12 cellular contexts compared by ENCODE assay signal in genomic region chr4:106583567-106583966, GRCh38.
DNase-seq lines count a peak whose midpoint lies in the region; ATAC-seq and TF ChIP-seq lines count a peak whose summit lies in the region.
"Had no signal": no experiment of that assay in that cellular context is flagged by ENCODE, and none has a peak within 500 bp of the region (broad histone marks: within the 10 kb centered on the region; RNA-seq: fewer than 3 reads in every experiment).

No MANE protein-coding gene starts in this region.

- 5% methylated on average over 2 of the region's 2 CpGs for WGBS in SK-N-SH (ENCODE audit: low lambda C conversion rate)
- WGBS in transverse colon (ENCODE audit: low coverage in 1 of 2), 2 donors = 42 to 45% methylated on average over 2 of the region's 2 CpGs
- WGBS in psoas muscle, 3 donors = 39 to 52% (median 52%) methylated on average over 2 of the region's 2 CpGs
- 74 to 76% methylated on average over 2 of the region's 2 CpGs for WGBS in thyroid gland, 2 donors

- peaks cover 44% of the 10 kb centered on the region for H3F3A ChIP-seq in SK-N-SH (replicated peaks; ENCODE audit: insufficient read depth)

- TF ChIP-seq RAD21 in SK-N-SH (IDR thresholded peaks at IDR 0.05; ENCODE audit: low read length) = no peak

- no peaks in the 10 kb centered on the region for H3K79me2 ChIP-seq in SK-N-SH (ENCODE audit: insufficient read depth)

- TF ChIP-seq EP300 in SK-N-SH (IDR thresholded peaks at IDR 0.05; ENCODE audit: borderline replicate concordance in 1 of 2, low read depth in 1 of 2, low read length in 1 of 2) (peak; percentile 43 to 93; a peak in 3 of 4 replicates), transverse colon (IDR thresholded peaks at IDR 0.05; ENCODE audit: low read depth) (no peak)

- no peak for TF ChIP-seq POLR2A in transverse colon (IDR thresholded peaks at IDR 0.05)
- TF ChIP-seq POLR2A in thyroid gland (IDR thresholded peaks at IDR 0.05) = no peak

- H3K27me3 ChIP-seq in SK-N-SH (ENCODE audit: insufficient read depth) = no peaks in the 10 kb centered on the region
- no peaks in the 10 kb centered on the region for H3K27me3 ChIP-seq in transverse colon
- no peaks in the 10 kb centered on the region for H3K27me3 ChIP-seq in psoas muscle (ENCODE audit: insufficient read depth in 3 of 3, low read length in 2 of 3)
- no peaks in the 10 kb centered on the region for H3K27me3 ChIP-seq in thyroid gland

- H3K36me3 ChIP-seq in SK-N-SH (replicated peaks in 1 of 2; ENCODE audit: control insufficient read depth in 1 of 2, insufficient read depth in 2 of 2, low read length in 1 of 2) (no peaks in the 10 kb centered on the region), transverse colon (no peaks in the 10 kb centered on the region), psoas muscle (ENCODE audit: insufficient read depth in 1 of 2, low read depth in 1 of 2) (no peaks in the 10 kb centered on the region), thyroid gland (no peaks in the 10 kb centered on the region)

- H2AFZ ChIP-seq in SK-N-SH (ENCODE audit: low read depth) = no peak overlapping the region

- no peaks in the 10 kb centered on the region for H4K20me1 ChIP-seq in SK-N-SH (ENCODE audit: insufficient read depth)

- in situ Hi-C loops in transverse colon (cut with MboI; ENCODE audit: low pct_ligation_motif_present in 1 of 4, low pct_unique_long_range_greater_than_20kb in 1 of 4, low sequenced_read_pairs in 3 of 4) = no loop called here

- peak overlapping the region; percentile 51; the same call in 1 of the 2 replicates for H3K4me2 ChIP-seq in SK-N-SH

- POLR2A ChIA-PET in SK-N-SH (lab: Yijun Ruan, JAX) = no interaction called here

- TF ChIP-seq CTCF in SK-N-SH (IDR thresholded peaks at IDR 0.05) (no peak), foreskin fibroblast (IDR thresholded peaks at IDR 0.05; ENCODE audit: low read depth, low read length) (no peak), transverse colon (IDR thresholded peaks at IDR 0.05) (no peak), psoas muscle (IDR thresholded peaks at IDR 0.05) (no peak), thyroid gland (IDR thresholded peaks at IDR 0.05) (no peak)

- intact Hi-C loops in transverse colon (cut with DNase I; ENCODE audit: low total_unique reads) (no loop called here), psoas muscle (cut with DNase I) (no loop called here), thyroid gland (cut with DNase I) (no loop called here)

- DNase-seq in HS-27A (ENCODE audit: low read depth) (peak; percentile 87), SK-N-SH (no peak), foreskin fibroblast (peak; percentile 91 to 93), transverse colon (no peak), psoas muscle (no peak), thyroid gland (no peak)
- DNase-seq: activated CD4-positive, CD25-positive, alpha-beta regulatory T cell; anterior cingulate cortex; NCI-H748 treated with DMSO at 0.1 percent for 48 hours had no signal

- H3K9me2 ChIP-seq in SK-N-SH = no peaks in the 10 kb centered on the region

- ATAC-seq in psoas muscle = no peak
- ATAC-seq in activated CD4-positive, CD25-positive, alpha-beta regulatory T cell treated with anti-CD3 and anti-CD28 coated beads, Interleukin-2, amount 50 U/mL, for 24 hours = no peak
- ATAC-seq: stimulated activated memory B cell treated with anti-CD40 and anti-IgM and Interleukin-4, amounts not matched to agents 10 μg/mL and 1 μg/mL and 100 μg/mL, for 72 hours had no signal

- H3K4me1 ChIP-seq in SK-N-SH (ENCODE audit: control insufficient read depth in 1 of 2, insufficient read depth in 2 of 2, low read depth in 1 of 2, low read length in 1 of 2) (peaks cover 4 to 47% of the 10 kb centered on the region in 2 experiments; a peak in 3 of 4 replicates), transverse colon (peaks cover 0 to 30% (median 8%) of the 10 kb centered on the region in 4 donors), psoas muscle (no peaks in the 10 kb centered on the region), thyroid gland (no peaks in the 10 kb centered on the region)

- peak overlapping the region; percentile 11; the same call in 1 of the 2 replicates for H3K9ac ChIP-seq in SK-N-SH

- H3K4me3 ChIP-seq in SK-N-SH (ENCODE audit: low read depth in 2 of 2, low read length in 1 of 2) (no peak overlapping the region), foreskin fibroblast (ENCODE audit: low read depth in 1 of 2, low read length in 2 of 2) (no peak overlapping the region), transverse colon (no peak overlapping the region), psoas muscle (no peak overlapping the region), thyroid gland (replicated peaks in 1 of 3) (no peak overlapping the region)

- H3K27ac ChIP-seq in SK-N-SH (ENCODE audit: low read depth in 2 of 2, low read length in 1 of 2) (peak overlapping the region; percentile 78 to 87), transverse colon (peak overlapping the region in 3 of 4 donors; percentile 27 to 55 (median 44)), psoas muscle (no peak overlapping the region), thyroid gland (no peak overlapping the region)
- H3K27ac ChIP-seq: HL-60 had no signal

- CTCF ChIA-PET in SK-N-SH (lab: Yijun Ruan, JAX) = no interaction called here

- H3K9me3 ChIP-seq in SK-N-SH = no peaks in the 10 kb centered on the region
- no peaks in the 10 kb centered on the region for H3K9me3 ChIP-seq in transverse colon
- no peaks in the 10 kb centered on the region for H3K9me3 ChIP-seq in psoas muscle
- no peaks in the 10 kb centered on the region for H3K9me3 ChIP-seq in thyroid gland

TF ChIP-seq in SK-N-SH, 30 proteins besides CTCF, POLR2A, EP300 and RAD21 (continues in another document):
- TF ChIP-seq GATA2 (CRISPR knock-in tag; IDR thresholded peaks at IDR 0.05) = no peak
- TF ChIP-seq MEF2A (IDR thresholded peaks at IDR 0.05; ENCODE audit: borderline replicate concordance, low read depth) = peak; percentile 55; the same call in 1 of the 2 replicates
- TF ChIP-seq PBX3 (IDR thresholded peaks at IDR 0.05) = peak; percentile 56; the same call in 1 of the 2 replicates
- peak; percentile 39; the same call in 1 of the 2 replicates for TF ChIP-seq YY1 (IDR thresholded peaks at IDR 0.05; ENCODE audit: low read depth)
- peak; percentile 86; the same call in 1 of the 2 replicates for TF ChIP-seq FOXM1 (IDR thresholded peaks at IDR 0.05; ENCODE audit: low read depth)
- TF ChIP-seq FOSL2 (IDR thresholded peaks at IDR 0.05; ENCODE audit: borderline replicate concordance, low read depth) = peak; percentile 97
- no peak for TF ChIP-seq USF1 (IDR thresholded peaks at IDR 0.05; ENCODE audit: borderline replicate concordance, low read depth)
- no peak for TF ChIP-seq GABPA (IDR thresholded peaks at IDR 0.05; ENCODE audit: low read depth)
- TF ChIP-seq POLR2AphosphoS5 (IDR thresholded peaks at IDR 0.05; ENCODE audit: low read depth, low read length) = peak; percentile 59; the same call in 1 of the 2 replicates
- no peak for TF ChIP-seq REST (IDR thresholded peaks at IDR 0.05; ENCODE audit: low read depth, low read length)
- TF ChIP-seq RXRA (IDR thresholded peaks at IDR 0.05; ENCODE audit: borderline replicate concordance, low read depth) = peak; percentile 83
- peak; percentile 79 for TF ChIP-seq TEAD4 (IDR thresholded peaks at IDR 0.05; ENCODE audit: borderline replicate concordance, insufficient read depth)
- no peak for TF ChIP-seq FOXJ3 (CRISPR knock-in tag; IDR thresholded peaks at IDR 0.05)
- TF ChIP-seq MAX (IDR thresholded peaks at IDR 0.05; ENCODE audit: low read depth) = no peak
- peak; percentile 53 for TF ChIP-seq NFIC (IDR thresholded peaks at IDR 0.05; ENCODE audit: borderline replicate concordance)

Comparison
In these comparisons a context has a peak if more than half of its experiments do, and no peak if none do; other contexts are left out.
1. DNase-seq: peak in HS-27A (single experiment) and foreskin fibroblast (2 of 2); none in SK-N-SH (single experiment), transverse colon (single experiment), psoas muscle (0 of 2) and thyroid gland (0 of 2).
2. H3K27ac ChIP-seq: peak in SK-N-SH (2 of 2) and transverse colon (3 of 4); none in psoas muscle (single experiment) and thyroid gland (0 of 3).